In the genomic region with DNA sequence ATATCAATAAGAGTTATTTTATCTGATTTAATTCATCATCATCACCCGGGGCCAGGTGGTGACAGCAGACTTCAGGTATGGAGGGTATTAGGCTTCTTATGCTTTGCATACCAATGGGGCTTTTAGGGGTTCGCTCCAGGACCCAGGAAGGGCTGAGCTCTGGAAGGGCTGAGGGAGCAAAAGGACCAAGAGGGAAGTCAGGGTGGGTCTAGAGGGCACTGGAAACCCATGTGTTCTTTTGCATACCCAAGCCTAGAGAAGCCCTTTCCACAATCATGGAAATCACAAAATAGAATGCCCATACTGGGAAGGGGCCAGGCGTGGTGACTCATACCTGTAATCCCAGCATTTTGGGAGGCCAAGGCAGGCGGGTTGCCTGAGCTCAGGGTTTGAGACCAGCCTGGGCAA, we compare ENCODE assay signal across 1 cellular context.
TF ChIP-seq lines count a peak whose summit lies in the region.

No MANE protein-coding gene starts in this region.

TF ChIP-seq in IMR-90, 13 proteins besides CTCF, POLR2A, EP300 and RAD21 (continued from another document):
- TF ChIP-seq, protein P1, sequence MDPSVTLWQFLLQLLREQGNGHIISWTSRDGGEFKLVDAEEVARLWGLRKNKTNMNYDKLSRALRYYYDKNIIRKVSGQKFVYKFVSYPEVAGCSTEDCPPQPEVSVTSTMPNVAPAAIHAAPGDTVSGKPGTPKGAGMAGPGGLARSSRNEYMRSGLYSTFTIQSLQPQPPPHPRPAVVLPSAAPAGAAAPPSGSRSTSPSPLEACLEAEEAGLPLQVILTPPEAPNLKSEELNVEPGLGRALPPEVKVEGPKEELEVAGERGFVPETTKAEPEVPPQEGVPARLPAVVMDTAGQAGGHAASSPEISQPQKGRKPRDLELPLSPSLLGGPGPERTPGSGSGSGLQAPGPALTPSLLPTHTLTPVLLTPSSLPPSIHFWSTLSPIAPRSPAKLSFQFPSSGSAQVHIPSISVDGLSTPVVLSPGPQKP (IDR thresholded peaks at IDR 0.05; ENCODE audit: borderline replicate concordance, low read depth, low read length) = no peak
- no peak for TF ChIP-seq CEBPB (IDR thresholded peaks at IDR 0.05; ENCODE audit: low read depth, low read length)
- TF ChIP-seq SMC3 (IDR thresholded peaks at IDR 0.05; ENCODE audit: low read depth, low read length) = no peak
- TF ChIP-seq RFX5 (IDR thresholded peaks at IDR 0.05; ENCODE audit: low read depth, low read length) = no peak
TF ChIP-seq in IMR-90: peak in this region for 0.
